8 cellular contexts compared by ENCODE assay signal in the genomic region with DNA sequence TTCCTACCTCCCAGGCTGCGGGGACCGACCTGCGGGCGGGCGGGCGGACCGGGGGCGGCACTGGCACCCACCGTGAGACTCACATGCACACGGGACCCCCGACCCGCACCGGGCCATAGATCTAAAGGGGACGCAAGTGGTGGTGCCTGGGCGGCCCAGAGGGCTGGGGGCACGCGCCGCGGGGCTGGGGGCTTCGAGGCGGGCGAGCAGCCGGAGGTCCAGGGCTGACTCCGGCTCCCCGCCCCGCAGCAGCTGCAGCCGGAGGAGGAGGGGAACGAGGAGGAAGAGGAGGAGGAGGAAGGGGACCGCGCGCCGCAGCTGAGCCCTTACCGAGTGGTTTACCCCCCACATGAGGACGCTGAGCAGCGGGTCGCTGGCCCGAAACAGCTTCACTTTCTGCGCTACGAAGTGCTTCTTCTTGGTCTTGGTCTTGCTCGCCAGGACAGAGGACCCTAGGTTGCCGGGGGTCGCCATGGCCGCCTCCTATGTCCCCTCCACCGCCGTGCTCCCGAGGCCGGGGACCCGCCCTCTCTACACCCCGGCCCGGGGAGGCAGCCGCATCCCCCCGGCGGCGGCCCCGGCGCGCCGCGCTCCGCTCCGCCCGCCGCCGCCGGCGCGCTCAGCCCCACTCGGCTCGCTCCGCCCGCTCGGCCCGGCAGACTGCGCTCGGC. TPM values are rescaled to one million over a fixed set of nuclear protein-coding genes. Genes with fewer than 3 reads are reported as not detected.
DNase-seq lines count a peak whose midpoint lies in the region; ATAC-seq and TF ChIP-seq lines count a peak whose summit lies in the region.

No MANE protein-coding gene starts in this region.

- H3K4me3 ChIP-seq in OCI-LY7 (ENCODE audit: low read depth, low read length, poor library complexity, severe bottlenecking) (peak overlapping the region; percentile 88), right cardiac atrium (ENCODE audit: low read length) (peak overlapping the region; percentile 98), skeletal muscle cell (ENCODE audit: low read depth, low read length) (peak overlapping the region; percentile 88)

- peaks cover 28% of the 10 kb centered on the region for H3K4me1 ChIP-seq in OCI-LY7 (ENCODE audit: insufficient read depth, low read length, poor library complexity, severe bottlenecking)
- H3K4me1 ChIP-seq in right cardiac atrium (ENCODE audit: control insufficient read depth, insufficient read depth, low read length): no peaks in the 10 kb centered on the region

- H4K20me1 ChIP-seq in OCI-LY7 (ENCODE audit: insufficient read depth, low read length): peaks cover 41% of the 10 kb centered on the region

- POLR2A ChIA-PET in OCI-LY7 (lab: Charles Lee): interaction anchor here (1.0 kb wide), 1 partner anchor 109 kb away, joined by 3 read pairs; no protein-coding TSS in a partner anchor

- peaks cover 45% of the 10 kb centered on the region for H3K79me2 ChIP-seq in OCI-LY7 (ENCODE audit: insufficient read depth, low read depth, low read length)

- peak; percentile 1 for ATAC-seq in GM18520 (IDR thresholded peaks at IDR 0.05; ENCODE audit: unreplicated experiment)
- ATAC-seq in HG02885 (IDR thresholded peaks at IDR 0.05; ENCODE audit: poor library complexity, unreplicated experiment): peak; percentile 32
- peak; percentile 36 to 57 for ATAC-seq in right cardiac atrium

- H3K27ac ChIP-seq in OCI-LY7 (ENCODE audit: low read depth, low read length, poor library complexity, severe bottlenecking) (peak overlapping the region; percentile 41), right cardiac atrium (ENCODE audit: low read length) (peak overlapping the region; percentile 90)

- intact Hi-C loops in OCI-LY7 (cut with micrococcal nuclease; ENCODE audit: unreplicated experiment) (loop anchor here (1.0 to 5.0 kb wide), 4 partner anchors 97 to 484 kb away; a partner anchor contains a TSS), right cardiac atrium (cut with DNase I) (loop anchor here in 1 of 4 donors (10.0 kb wide), 1 partner anchor 271 kb away; no protein-coding TSS in a partner anchor)

- H3K9me3 ChIP-seq in OCI-LY7 (ENCODE audit: low read length): no peaks in the 10 kb centered on the region
- no peaks in the 10 kb centered on the region for H3K9me3 ChIP-seq in right cardiac atrium (ENCODE audit: control insufficient read depth, low read length)

- H3K4me2 ChIP-seq in OCI-LY7 (ENCODE audit: low read length): peak overlapping the region; percentile 85

- WGBS in right cardiac atrium: under 1% methylated on average over 75 of the region's 75 CpGs

- no peaks in the 10 kb centered on the region for H3K36me3 ChIP-seq in OCI-LY7 (ENCODE audit: insufficient read depth, low read length)

- CTCF ChIA-PET in OCI-LY7 (lab: Charles Lee; ENCODE audit: unreplicated experiment): no interaction called here

- no peaks in the 10 kb centered on the region for H3K9me2 ChIP-seq in OCI-LY7 (ENCODE audit: insufficient read depth, low read length)

- no peak for TF ChIP-seq CTCF in OCI-LY7 (conservative IDR thresholded peaks at IDR 0.05; ENCODE audit: low read length)

- H2AFZ ChIP-seq in OCI-LY7 (ENCODE audit: low read length): peak overlapping the region; percentile 62; the same call in 1 of the 2 replicates

- no peaks in the 10 kb centered on the region for H3K27me3 ChIP-seq in right cardiac atrium (ENCODE audit: control insufficient read depth, insufficient read depth)

- BruUV-seq in OCI-LY7 (replicated peaks; lab: Mats Ljungman, UMichigan): no TSS peak

- DNase-seq in OCI-LY7 (ENCODE audit: low spot score): peak; percentile 55
- DNase-seq in activated naive CD4-positive, alpha-beta T cell treated with anti-CD3 and anti-CD28 coated beads, Interleukin-2, amount 50 U/mL, for 16 hours: peak; percentile 49
- DNase-seq in right cardiac atrium: peak in 2 of 3 donors; percentile 40 to 78
- no peak for DNase-seq in skeletal muscle cell (ENCODE audit: low read depth)
- no peak for DNase-seq in COLO829 (ENCODE audit: low spot score)
- DNase-seq in MV-4-11 (lab: John Stamatoyannopoulos, UW): no peak

RNA-seq across cellular contexts. Expression of a gene that starts 0.4 kb away (rescaled TPM):
- 32.5 and 37.9 TPM in 2 replicates for total RNA-seq in OCI-LY7 (2014; rRNA removed; shearing (Covaris generic))
- total RNA-seq in OCI-LY7 (2022): 42.6 and 43.3 TPM in 2 replicates
- 10 to 100 TPM; 21.4 to 31.7 (median 24.5) TPM for total RNA-seq in right cardiac atrium
- 10.1 TPM for polyA plus RNA-seq in right cardiac atrium

Comparison
In these comparisons a context has a peak if more than half of its experiments do, and no peak if none do; other contexts are left out.
1. DNase-seq: peak in OCI-LY7 (single experiment), activated naive CD4-positive, alpha-beta T cell treated with anti-CD3 and anti-CD28 coated beads, Interleukin-2, amount 50 U/mL, for 16 hours (single experiment) and right cardiac atrium (2 of 3); none in skeletal muscle cell (single experiment), COLO829 (single experiment) and MV-4-11 (single experiment).
2. Peak in every context shown above with its lines, with median percentiles within 50 percentile points of each other: ATAC-seq and H3K4me3 ChIP-seq.